Comparison of ENCODE assay signal across 12 cellular contexts in genomic region chr11:62500066-62501035, GRCh38. TPM values are rescaled to one million over a fixed set of nuclear protein-coding genes. Genes with fewer than 3 reads are reported as not detected.
A peak's percentile ranks its signal among the peaks of the same experiment; 100 is the strongest.
DNase-seq lines count a peak whose midpoint lies in the region; ATAC-seq, FAIRE-seq and TF ChIP-seq lines count a peak whose summit lies in the region.
"Had no signal": no experiment of that assay in that cellular context is flagged by ENCODE, and none has a peak within 500 bp of the region (broad histone marks: within the 10 kb centered on the region; RNA-seq: fewer than 3 reads in every experiment).

No MANE protein-coding gene starts in this region.

- H3K27me3 ChIP-seq in Panc1 (ENCODE audit: control insufficient read depth, insufficient read depth, low read length) = no peaks in the 10 kb centered on the region
- no peaks in the 10 kb centered on the region for H3K27me3 ChIP-seq in keratinocyte (ENCODE audit: control insufficient read depth, extremely low read depth, insufficient read depth, low read length)
- H3K27me3 ChIP-seq in transverse colon = no peaks in the 10 kb centered on the region

- CTCF ChIA-PET in Panc1 (lab: Charles Lee) = interaction anchor here (1.3 to 1.7 kb wide), 2 partner anchors 43 to 75 kb away, joined by 4 to 5 read pairs; no protein-coding TSS in a partner anchor

- peak; percentile 34 for DNase-seq in SIG-M5 treated with dmso at 0.1 percent for 504 hours (lab: John Stamatoyannopoulos, UW; ENCODE audit: unreplicated experiment)
- no peak for DNase-seq in SIG-M5 (lab: John Stamatoyannopoulos, UW)
- no peak for DNase-seq in Panc1 (ENCODE audit: low read depth, low spot score)
- DNase-seq in keratinocyte (ENCODE audit: low read depth, low spot score) = peak; percentile 89
- DNase-seq in transverse colon = peak; percentile 59
- DNase-seq in GM10266 (ENCODE audit: extremely low spot score) = no peak
- DNase-seq in UCSD-AML1 (lab: John Stamatoyannopoulos, UW; ENCODE audit: unreplicated experiment) = no peak
- DNase-seq: activated gamma-delta T cell; NCI-H524 treated with DMSO at 0.1 percent for 48 hours; stimulated activated CD4-positive, alpha-beta T cell treated with anti-CD3 and anti-CD28 coated beads, Interleukin-2, amount 100 ng/mL, for 48 hours had no signal

- peak overlapping the region; percentile 17 for H2AFZ ChIP-seq in keratinocyte (ENCODE audit: control insufficient read depth, low read length)

- no peak for TF ChIP-seq CTCF in Panc1 (IDR thresholded peaks at IDR 0.05)
- TF ChIP-seq CTCF in keratinocyte (optimal IDR thresholded peaks at IDR 0.05 in 1 of 3, IDR thresholded peaks at IDR 0.05 in 1 of 3, conservative IDR thresholded peaks at IDR 0.05 in 1 of 3; ENCODE audit: extremely low read depth in 1 of 3, insufficient read depth in 2 of 3, low read length in 3 of 3) = peak in 1 of 3 experiments; percentile 4
- no peak for TF ChIP-seq CTCF in transverse colon (IDR thresholded peaks at IDR 0.05)
- no peak for TF ChIP-seq CTCF in GM10266 (IDR thresholded peaks at IDR 0.05; ENCODE audit: control insufficient read depth, insufficient read depth, low read depth, missing control alignments)

- dilution Hi-C loops in keratinocyte (cut with MboI; ENCODE audit: extremely low pct_ligation_motif_present, low sequenced_read_pairs) = no loop called here

- peak; percentile 94 for FAIRE-seq in keratinocyte (lab: Jason Lieb, UNC)

- H4K20me1 ChIP-seq in keratinocyte (ENCODE audit: control insufficient read depth, extremely low read depth, insufficient read depth, low read length) = no peaks in the 10 kb centered on the region

- TF ChIP-seq POLR2A in transverse colon (IDR thresholded peaks at IDR 0.05) = no peak

- intact Hi-C loops in Panc1 (cut with micrococcal nuclease; ENCODE audit: unreplicated experiment) = no loop called here
- intact Hi-C loops in transverse colon (cut with DNase I; ENCODE audit: low total_unique reads) = no loop called here

- in situ Hi-C loops in Panc1 (cut with HindIII; ENCODE audit: low pct_unique_long_range_greater_than_20kb, low sequenced_read_pairs) (no loop called here), transverse colon (cut with MboI; ENCODE audit: low pct_ligation_motif_present in 1 of 4, low pct_unique_long_range_greater_than_20kb in 1 of 4, low sequenced_read_pairs in 3 of 4) (no loop called here)

- H3K9me1 ChIP-seq in keratinocyte (ENCODE audit: control insufficient read depth, extremely low read depth, insufficient read depth, low read length) = peaks cover 2% of the 10 kb centered on the region

- ATAC-seq in Panc1 = no peak
- no peak for ATAC-seq in GM19452 (IDR thresholded peaks at IDR 0.05; ENCODE audit: unreplicated experiment)

- H3K36me3 ChIP-seq in Panc1 (ENCODE audit: control insufficient read depth, insufficient read depth, low read length) (no peaks in the 10 kb centered on the region), keratinocyte (ENCODE audit: control insufficient read depth in 2 of 2, extremely low read depth in 1 of 2, insufficient read depth in 2 of 2, low read length in 2 of 2) (no peaks in the 10 kb centered on the region), transverse colon (no peaks in the 10 kb centered on the region)
- H3K36me3 ChIP-seq: lower lobe of right lung had no signal

- H3K9me3 ChIP-seq in Panc1 (ENCODE audit: control insufficient read depth, insufficient read depth, low read depth, low read length) (no peaks in the 10 kb centered on the region), keratinocyte (ENCODE audit: control insufficient read depth, low read depth, low read length) (no peaks in the 10 kb centered on the region), transverse colon (no peaks in the 10 kb centered on the region)
- H3K9me3 ChIP-seq: lower lobe of right lung had no signal

- H3K4me3 ChIP-seq in Panc1 (ENCODE audit: low read depth in 2 of 2, low read length in 2 of 2) (no peak overlapping the region), keratinocyte (ENCODE audit: control insufficient read depth in 2 of 3, extremely low read depth in 1 of 3, insufficient read depth in 2 of 3, low read depth in 1 of 3, low read length in 3 of 3) (peak overlapping the region in 2 of 3 experiments; percentile 19 to 48), transverse colon (no peak overlapping the region)
- H3K4me3 ChIP-seq: lower lobe of right lung had no signal

- POLR2A ChIA-PET in Panc1 (lab: Charles Lee) = no interaction called here

- H3K4me2 ChIP-seq in keratinocyte (ENCODE audit: control insufficient read depth, extremely low read depth, insufficient read depth, low read depth, low read length) = peak overlapping the region; percentile 72

- WGBS in transverse colon (ENCODE audit: low coverage in 1 of 2), 2 donors = 65 to 84% methylated on average over 8 to 15 of the region's 15 CpGs

- no peaks in the 10 kb centered on the region for H3K79me2 ChIP-seq in keratinocyte (ENCODE audit: control insufficient read depth, insufficient read depth, low read length)

- H3K4me1 ChIP-seq in Panc1 (ENCODE audit: control insufficient read depth, insufficient read depth, low read length) (peaks cover 60% of the 10 kb centered on the region), keratinocyte (ENCODE audit: control insufficient read depth, extremely low read depth, insufficient read depth, low read length) (peaks cover 34% of the 10 kb centered on the region), transverse colon (peaks cover 33 to 72% (median 42%) of the 10 kb centered on the region in 4 donors)

- no TSS peak for BruUV-seq in Panc1 (replicated peaks; lab: Mats Ljungman, UMichigan)

- peak overlapping the region; percentile 99 for H3K27ac ChIP-seq in Panc1 (ENCODE audit: low read length)
- peak overlapping the region; percentile 88 for H3K27ac ChIP-seq in keratinocyte (ENCODE audit: control insufficient read depth, insufficient read depth, low read length)
- peak overlapping the region; percentile 59 to 85 (median 84) for H3K27ac ChIP-seq in transverse colon

- TF ChIP-seq EP300 in transverse colon (IDR thresholded peaks at IDR 0.05; ENCODE audit: low read depth) = no peak

- H3K9ac ChIP-seq in keratinocyte (ENCODE audit: control insufficient read depth, extremely low read depth, insufficient read depth, low read length) = peak overlapping the region; percentile 66

RNA-seq across cellular contexts. Expression of gene AHNAK, which starts 46.3 kb away (rescaled TPM):
- 844 TPM for total RNA-seq in Panc1 (2021; ENCODE audit: unreplicated experiment)
- polyA plus RNA-seq in Panc1 (2012; ENCODE audit: insufficient read length) = 355 TPM
- polyA plus RNA-seq in keratinocyte = 195 to 220 TPM (median 207 TPM) in 3 replicates
- 177 TPM for polyA plus RNA-seq in keratinocyte (2011; ENCODE audit: low read depth)
- polyA plus RNA-seq in keratinocyte (2011; cell fraction: cytosol; rRNA removed) = 69.0 and 81.5 TPM in 2 replicates
- polyA plus RNA-seq in keratinocyte (2011; cell fraction: nucleus; rRNA removed) = 933 and 1,273 TPM in 2 replicates
- polyA plus RNA-seq in keratinocyte (2012; ENCODE audit: low replicate concordance) = 296 and 367 TPM in 2 replicates
- 503 to 1,127 TPM (median 686 TPM) in 3 replicates for polyA minus RNA-seq in keratinocyte
- 209 TPM for polyA minus RNA-seq in keratinocyte (2011; cell fraction: cytosol; rRNA and poly(A)+ RNA removed)
- 2,164 and 3,990 TPM in 2 replicates for polyA minus RNA-seq in keratinocyte (2011; cell fraction: nucleus; rRNA and poly(A)+ RNA removed)
- 1,000 to 10,000 TPM in 1 of 4 donors, 100 to 1,000 TPM in 3; 561 to 1,032 (median 742) TPM for total RNA-seq in transverse colon

Comparison
In these comparisons a context has a peak if more than half of its experiments do, and no peak if none do; other contexts are left out.
1. DNase-seq: peak in SIG-M5 treated with dmso at 0.1 percent for 504 hours (single experiment), keratinocyte (single experiment) and transverse colon (single experiment); none in SIG-M5 (single experiment), Panc1 (single experiment), GM10266 (single experiment) and UCSD-AML1 (single experiment).
2. H3K4me3 ChIP-seq: peak in keratinocyte (2 of 3); none in Panc1 (0 of 2) and transverse colon (0 of 4).
3. Peak in every context shown above with its lines, with median percentiles within 50 percentile points of each other: H3K27ac ChIP-seq.